20 cellular contexts compared by ENCODE assay signal in genomic region chr3:140545197-140545596, GRCh38.
"Had no signal": no experiment of that assay in that cellular context is flagged by ENCODE, and none has a peak within 500 bp of the region (broad histone marks: within the 10 kb centered on the region; RNA-seq: fewer than 3 reads in every experiment).

No MANE protein-coding gene starts in this region.

- H3K9me3 ChIP-seq: body of pancreas, SJSA1 had no signal

- H3K36me3 Mint-ChIP-seq: activated naive CD4-positive, alpha-beta T cell treated with anti-CD3 and anti-CD28 coated beads, Interleukin-2, amount 50 U/mL, for 24 hours; WTC11 had no signal

- H3K9me3 Mint-ChIP-seq: activated naive CD4-positive, alpha-beta T cell treated with anti-CD3 and anti-CD28 coated beads, Interleukin-2, amount 50 U/mL, for 24 hours; T-helper 1 cell treated with Interleukin-12 subunit alpha and Interleukin-12 subunit beta and Interleukin-4 antibody, amounts not matched to agents 30 μg/mL and 1 μg/mL, for 36 hours; WTC11 had no signal

- H3K27ac Mint-ChIP-seq: activated CD8-positive, alpha-beta T cell treated with anti-CD3 and anti-CD28 coated beads, Interleukin-2, amount 10 ng/mL, durations not matched to agents 7 days and 5 days; activated naive CD4-positive, alpha-beta T cell treated with anti-CD3 and anti-CD28 coated beads, Interleukin-2, amount 50 U/mL, for 24 hours; T-helper 1 cell treated with Interleukin-12 subunit alpha and Interleukin-12 subunit beta and Interleukin-4 antibody, amounts not matched to agents 30 μg/mL and 1 μg/mL, for 36 hours; WTC11 had no signal

- H3K4me3 Mint-ChIP-seq: activated CD8-positive, alpha-beta T cell treated with anti-CD3 and anti-CD28 coated beads, Interleukin-2, amount 10 ng/mL, durations not matched to agents 7 days and 5 days; activated naive CD4-positive, alpha-beta T cell treated with anti-CD3 and anti-CD28 coated beads, Interleukin-2, amount 50 U/mL, for 24 hours; T-helper 1 cell treated with Interleukin-12 subunit alpha and Interleukin-12 subunit beta and Interleukin-4 antibody, amounts not matched to agents 30 μg/mL and 1 μg/mL, for 36 hours; WTC11 had no signal

- H3K27ac ChIP-seq: SJSA1 had no signal

- H3K36me3 ChIP-seq: SJSA1 had no signal

- H3K27me3 ChIP-seq: body of pancreas, SJSA1 had no signal

- H3K27me3 Mint-ChIP-seq: activated naive CD4-positive, alpha-beta T cell treated with anti-CD3 and anti-CD28 coated beads, Interleukin-2, amount 50 U/mL, for 24 hours had no signal

- ATAC-seq: activated CD8-positive, alpha-beta T cell treated with anti-CD3 and anti-CD28 coated beads, Interleukin-2, amount 10 ng/mL, durations not matched to agents 7 days and 5 days; SK-N-SH treated with all-trans-retinoic acid at 6 μM for 48 hours; WTC11 had no signal

- DNase-seq: activated CD4-positive, alpha-beta T cell treated with anti-CD3 and anti-CD28 coated beads for 48 hours; activated CD4-positive, alpha-beta T cell treated with anti-CD3 and anti-CD28 coated beads, Interleukin-2, amount 50 U/mL, for 4 hours; activated CD4-positive, CD25-positive, alpha-beta regulatory T cell treated with anti-CD3 and anti-CD28 coated beads, Interleukin-2, amount 50 U/mL, for 72 hours; activated CD8-positive, alpha-beta memory T cell treated with anti-CD3 and anti-CD28 coated beads, Interleukin-2, amount 50 U/mL, for 48 hours; activated CD8-positive, alpha-beta T cell treated with anti-CD3 and anti-CD28 coated beads, Interleukin-2, amount 10 ng/mL, durations not matched to agents 7 days and 5 days; activated T-cell treated with anti-CD3 and anti-CD28 coated beads, Interleukin-2, amount 50 U/mL, for 1 hour; aorta; body of pancreas; NCI-H1105 treated with DMSO at 0.1 percent for 48 hours; NCI-H1436 treated with DMSO at 0.1 percent for 48 hours; NCI-H1930; NCI-H2107; NCI-H2171 treated with DMSO at 0.1 percent for 48 hours; NCI-H226; SHP77 had no signal

- H3K4me3 ChIP-seq: body of pancreas, SJSA1 had no signal

- H3K4me1 Mint-ChIP-seq: activated naive CD4-positive, alpha-beta T cell treated with anti-CD3 and anti-CD28 coated beads, Interleukin-2, amount 50 U/mL, for 24 hours had no signal

- H3K4me1 ChIP-seq: body of pancreas, SJSA1 had no signal
